Comparison of ENCODE assay signal across 22 cellular contexts in genomic region chr2:191315365-191315752, GRCh38.
"Had no signal": no experiment of that assay in that cellular context is flagged by ENCODE, and none has a peak within 500 bp of the region (broad histone marks: within the 10 kb centered on the region; RNA-seq: fewer than 3 reads in every experiment).

No MANE protein-coding gene starts in this region.

- H3K27me3 Mint-ChIP-seq: activated CD4-positive, alpha-beta memory T cell treated with anti-CD3 and anti-CD28 coated beads for 36 hours; activated naive CD8-positive, alpha-beta T cell treated with anti-CD3 and anti-CD28 coated beads for 36 hours had no signal

- DNase-seq: activated CD4-positive, alpha-beta memory T cell treated with anti-CD3 and anti-CD28 coated beads for 36 hours; activated CD4-positive, alpha-beta T cell treated with anti-CD3 and anti-CD28 coated beads, Interleukin-2, amount 10 ng/mL, durations not matched to agents 7 days and 5 days; activated CD4-positive, CD25-positive, alpha-beta regulatory T cell; activated CD8-positive, alpha-beta memory T cell treated with anti-CD3 and anti-CD28 coated beads, Interleukin-2, amount 50 U/mL, for 4 hours; activated gamma-delta T cell treated with Interleukin-2 at 50 U/mL for 16 hours; activated naive CD4-positive, alpha-beta T cell treated with anti-CD3 and anti-CD28 coated beads, Interleukin-2, amount 10 ng/mL, durations not matched to agents 7 days and 5 days; activated naive CD8-positive, alpha-beta T cell treated with anti-CD3 and anti-CD28 coated beads for 36 hours; activated T-cell treated with anti-CD3 and anti-CD28 coated beads, Interleukin-2, amount 50 U/mL, for 72 hours; brain microvascular endothelial cell; KG1; NCI-H1092 treated with DMSO at 0.1 percent for 48 hours; NCI-H1417 treated with DMSO at 0.1 percent for 48 hours; NCI-H1694 treated with DMSO at 0.1 percent for 48 hours; NCI-H2029 treated with DMSO at 0.1 percent for 48 hours; NCI-H510A treated with DMSO at 0.1 percent for 48 hours; NCI-H69; NK-92 treated with Interleukin-12 subunit alpha and Interleukin-12 subunit beta, amount 100 ng/mL, for 24 hours; SHP77 treated with DMSO at 0.1 percent for 48 hours; T-helper 17 cell; T-helper 9 cell had no signal

- ATAC-seq: activated T-cell treated with anti-CD3 and anti-CD28 coated beads, Interleukin-2, amount 50 U/mL, for 72 hours; T-helper 17 cell had no signal

- H3K9me3 Mint-ChIP-seq: activated CD4-positive, alpha-beta memory T cell treated with anti-CD3 and anti-CD28 coated beads for 36 hours; activated CD4-positive, alpha-beta T cell treated with anti-CD3 and anti-CD28 coated beads, Interleukin-2, amount 10 ng/mL, durations not matched to agents 7 days and 5 days; activated naive CD4-positive, alpha-beta T cell treated with anti-CD3 and anti-CD28 coated beads, Interleukin-2, amount 10 ng/mL, durations not matched to agents 7 days and 5 days; activated naive CD8-positive, alpha-beta T cell treated with anti-CD3 and anti-CD28 coated beads for 36 hours; activated T-cell treated with anti-CD3 and anti-CD28 coated beads, Interleukin-2, amount 50 U/mL, for 72 hours; activated T-helper 2 cell treated with anti-CD3 and anti-CD28 coated beads, Interferon-gamma antibody, Interleukin-2, Interleukin-4, amounts not matched to agents 10 μg/mL and 5 μg/mL and 100 μg/mL, durations not matched to agents 14 hours and 24 hours and 36 hours had no signal

- H3K4me1 Mint-ChIP-seq: activated CD4-positive, alpha-beta T cell treated with anti-CD3 and anti-CD28 coated beads, Interleukin-2, amount 10 ng/mL, durations not matched to agents 7 days and 5 days; activated naive CD4-positive, alpha-beta T cell treated with anti-CD3 and anti-CD28 coated beads, Interleukin-2, amount 10 ng/mL, durations not matched to agents 7 days and 5 days; activated naive CD8-positive, alpha-beta T cell treated with anti-CD3 and anti-CD28 coated beads for 36 hours; T-helper 17 cell had no signal

- H3K4me3 ChIP-seq: cardiac muscle cell had no signal

- H3K36me3 Mint-ChIP-seq: activated CD4-positive, alpha-beta memory T cell treated with anti-CD3 and anti-CD28 coated beads for 36 hours; activated naive CD4-positive, alpha-beta T cell treated with anti-CD3 and anti-CD28 coated beads, Interleukin-2, amount 10 ng/mL, durations not matched to agents 7 days and 5 days; activated naive CD8-positive, alpha-beta T cell treated with anti-CD3 and anti-CD28 coated beads for 36 hours had no signal

- H3K27ac ChIP-seq: brain microvascular endothelial cell, cardiac muscle cell had no signal

- H3K36me3 ChIP-seq: brain microvascular endothelial cell, cardiac muscle cell had no signal

- H3K4me3 Mint-ChIP-seq: activated CD4-positive, alpha-beta memory T cell treated with anti-CD3 and anti-CD28 coated beads for 36 hours; activated CD4-positive, alpha-beta T cell treated with anti-CD3 and anti-CD28 coated beads, Interleukin-2, amount 10 ng/mL, durations not matched to agents 7 days and 5 days; activated naive CD4-positive, alpha-beta T cell treated with anti-CD3 and anti-CD28 coated beads, Interleukin-2, amount 10 ng/mL, durations not matched to agents 7 days and 5 days; activated naive CD8-positive, alpha-beta T cell treated with anti-CD3 and anti-CD28 coated beads for 36 hours; activated T-cell treated with anti-CD3 and anti-CD28 coated beads, Interleukin-2, amount 50 U/mL, for 72 hours; T-helper 17 cell had no signal

- H3K27ac Mint-ChIP-seq: activated CD4-positive, alpha-beta memory T cell treated with anti-CD3 and anti-CD28 coated beads for 36 hours; activated CD4-positive, alpha-beta T cell treated with anti-CD3 and anti-CD28 coated beads, Interleukin-2, amount 10 ng/mL, durations not matched to agents 7 days and 5 days; activated naive CD4-positive, alpha-beta T cell treated with anti-CD3 and anti-CD28 coated beads, Interleukin-2, amount 10 ng/mL, durations not matched to agents 7 days and 5 days; activated naive CD8-positive, alpha-beta T cell treated with anti-CD3 and anti-CD28 coated beads for 36 hours; activated T-cell treated with anti-CD3 and anti-CD28 coated beads, Interleukin-2, amount 50 U/mL, for 72 hours; activated T-helper 2 cell treated with anti-CD3 and anti-CD28 coated beads, Interferon-gamma antibody, Interleukin-2, Interleukin-4, amounts not matched to agents 10 μg/mL and 5 μg/mL and 100 μg/mL, durations not matched to agents 14 hours and 24 hours and 36 hours; T-helper 17 cell had no signal

- H3K27me3 ChIP-seq: brain microvascular endothelial cell, cardiac muscle cell had no signal
